8 cellular contexts compared by ENCODE assay signal in genomic region chr10:29386347-29386999, GRCh38.
A peak's percentile ranks its signal among the peaks of the same experiment; 100 is the strongest.
DNase-seq lines count a peak whose midpoint lies in the region; ATAC-seq and TF ChIP-seq lines count a peak whose summit lies in the region.

No MANE protein-coding gene starts in this region.

- no peak overlapping the region for H3K4me2 ChIP-seq in neural cell (ENCODE audit: low read length)

- peak; percentile 39 to 45 for ATAC-seq in activated T-cell treated with anti-CD3 and anti-CD28 coated beads, Interleukin-2, amount 50 U/mL, for 72 hours (replicated peaks in 1 of 2)
- peak; percentile 51 for ATAC-seq in HG02678 (IDR thresholded peaks at IDR 0.05; ENCODE audit: unreplicated experiment)

- H3K9me3 ChIP-seq in Peyer's patch (no peaks in the 10 kb centered on the region), neural cell (ENCODE audit: low read length) (no peaks in the 10 kb centered on the region)

- no peaks in the 10 kb centered on the region for H3K4me1 ChIP-seq in Peyer's patch

- no peak overlapping the region for H3K9ac ChIP-seq in neural cell (ENCODE audit: low read length)

- TF ChIP-seq POLR2A in Peyer's patch (IDR thresholded peaks at IDR 0.05), result no peak

- peak in 1 of 2 donors; percentile 15 for DNase-seq in activated T-cell treated with anti-CD3 and anti-CD28 coated beads, Interleukin-2, amount 50 U/mL, for 72 hours
- no peak for DNase-seq in activated T-cell treated with anti-CD3 and anti-CD28 coated beads, Interleukin-2, amount 50 U/mL, for 24 hours
- DNase-seq in Peyer's patch, result no peak
- peak; percentile 39 for DNase-seq in epithelial cell of esophagus (ENCODE audit: low read depth)
- DNase-seq in MV-4-11 (lab: John Stamatoyannopoulos, UW), result no peak
- no peak for DNase-seq in activated CD8-positive, alpha-beta memory T cell treated with anti-CD3 and anti-CD28 coated beads, Interleukin-2, amount 50 U/mL, for 48 hours

- H3K27me3 ChIP-seq in Peyer's patch (no peaks in the 10 kb centered on the region), neural cell (ENCODE audit: insufficient read depth, low read depth, low read length) (no peaks in the 10 kb centered on the region)

- H4K20me1 ChIP-seq in neural cell (ENCODE audit: insufficient read depth), result no peaks in the 10 kb centered on the region

- peaks cover 15% of the 10 kb centered on the region for H3K27me3 Mint-ChIP-seq in activated T-cell treated with anti-CD3 and anti-CD28 coated beads, Interleukin-2, amount 50 U/mL, for 72 hours (ENCODE audit: low read depth)
- peaks cover 11% of the 10 kb centered on the region for H3K27me3 Mint-ChIP-seq in activated T-cell treated with anti-CD3 and anti-CD28 coated beads, Interleukin-2, amount 50 U/mL, for 24 hours

- H2AFZ ChIP-seq in neural cell (ENCODE audit: low read depth, low read length), result no peak overlapping the region

- peak; percentile 45 for TF ChIP-seq RAD21 in neural cell (conservative IDR thresholded peaks at IDR 0.05)

- H3K9me2 ChIP-seq in neural cell (ENCODE audit: insufficient read depth, low read length), result no peaks in the 10 kb centered on the region

- peak overlapping the region; percentile 59 for H3K27ac Mint-ChIP-seq in activated T-cell treated with anti-CD3 and anti-CD28 coated beads, Interleukin-2, amount 50 U/mL, for 72 hours
- H3K27ac Mint-ChIP-seq in activated T-cell treated with anti-CD3 and anti-CD28 coated beads, Interleukin-2, amount 50 U/mL, for 24 hours, result no peak overlapping the region

- TF ChIP-seq CTCF in Peyer's patch (IDR thresholded peaks at IDR 0.05) (peak in 5 of 6 experiments; percentile 55 to 76 (median 72)), epithelial cell of esophagus (IDR thresholded peaks at IDR 0.05; ENCODE audit: insufficient read depth, low read depth, low read length, missing control alignments) (peak; percentile 70), neural cell (IDR thresholded peaks at IDR 0.05; ENCODE audit: poor library complexity, severe bottlenecking) (peak; percentile 72)

- no peaks in the 10 kb centered on the region for H3K79me2 ChIP-seq in neural cell (replicated peaks; ENCODE audit: insufficient read depth, low read length)

- H3K9me3 Mint-ChIP-seq in activated T-cell treated with anti-CD3 and anti-CD28 coated beads, Interleukin-2, amount 50 U/mL, for 72 hours, result no peaks in the 10 kb centered on the region
- H3K9me3 Mint-ChIP-seq in activated T-cell treated with anti-CD3 and anti-CD28 coated beads, Interleukin-2, amount 50 U/mL, for 24 hours, result no peaks in the 10 kb centered on the region

- H3K4me1 Mint-ChIP-seq in activated T-cell treated with anti-CD3 and anti-CD28 coated beads, Interleukin-2, amount 50 U/mL, for 72 hours (ENCODE audit: low read depth), result peaks cover 6% of the 10 kb centered on the region
- peaks cover 2% of the 10 kb centered on the region for H3K4me1 Mint-ChIP-seq in activated T-cell treated with anti-CD3 and anti-CD28 coated beads, Interleukin-2, amount 50 U/mL, for 24 hours (ENCODE audit: low read depth)

- H3K36me3 ChIP-seq in Peyer's patch, result no peaks in the 10 kb centered on the region
- no peaks in the 10 kb centered on the region for H3K36me3 ChIP-seq in neural cell (ENCODE audit: insufficient read depth, low read length)

- H3K36me3 Mint-ChIP-seq in activated T-cell treated with anti-CD3 and anti-CD28 coated beads, Interleukin-2, amount 50 U/mL, for 72 hours (ENCODE audit: insufficient read depth in 2 of 2), result no peaks in the 10 kb centered on the region
- H3K36me3 Mint-ChIP-seq in activated T-cell treated with anti-CD3 and anti-CD28 coated beads, Interleukin-2, amount 50 U/mL, for 24 hours (ENCODE audit: low read depth), result no peaks in the 10 kb centered on the region

- H3K4me3 Mint-ChIP-seq in activated T-cell treated with anti-CD3 and anti-CD28 coated beads, Interleukin-2, amount 50 U/mL, for 72 hours, result no peak overlapping the region
- H3K4me3 Mint-ChIP-seq in activated T-cell treated with anti-CD3 and anti-CD28 coated beads, Interleukin-2, amount 50 U/mL, for 24 hours, result no peak overlapping the region

- H3F3A ChIP-seq in neural cell (ENCODE audit: insufficient read depth, low read length, poor library complexity, severe bottlenecking), result no peaks in the 10 kb centered on the region

- H3K27ac ChIP-seq in Peyer's patch (no peak overlapping the region), neural cell (ENCODE audit: low read length) (no peak overlapping the region)

- no peak for TF ChIP-seq EP300 in neural cell (conservative IDR thresholded peaks at IDR 0.05; ENCODE audit: poor library complexity, severe bottlenecking)

- H3K4me3 ChIP-seq in Peyer's patch (no peak overlapping the region), epithelial cell of esophagus (ENCODE audit: low read length) (no peak overlapping the region), neural cell (ENCODE audit: low read length) (no peak overlapping the region)

TF ChIP-seq in neural cell, 6 proteins besides CTCF, POLR2A, EP300 and RAD21:
- TF ChIP-seq EZH2 (IDR thresholded peaks at IDR 0.05; ENCODE audit: borderline replicate concordance, insufficient read depth, low read length, poor library complexity, severe bottlenecking), result no peak
- TF ChIP-seq SMC3 (conservative IDR thresholded peaks at IDR 0.05; ENCODE audit: poor library complexity), result peak; percentile 61
- no peak for TF ChIP-seq REST (IDR thresholded peaks at IDR 0.05; ENCODE audit: borderline replicate concordance)
- no peak for TF ChIP-seq POLR2AphosphoS5 (IDR thresholded peaks at IDR 0.05)
- no peak for TF ChIP-seq MXI1 (conservative IDR thresholded peaks at IDR 0.05; ENCODE audit: poor library complexity, severe bottlenecking)
- TF ChIP-seq TAF1 (IDR thresholded peaks at IDR 0.05; ENCODE audit: low read depth), result no peak
